ENCODE assay signal across 1 cellular context in genomic region chr4:37685726-37686372, GRCh38.
TF ChIP-seq lines count a peak whose summit lies in the region.

No MANE protein-coding gene starts in this region.

TF ChIP-seq in HepG2, 621 proteins besides CTCF, POLR2A, EP300 and RAD21 (continued from another document and continues in another):
- TF ChIP-seq STAT6 (CRISPR knock-in tag; IDR thresholded peaks at IDR 0.05; ENCODE audit: borderline replicate concordance) (no peak), KLF13 (CRISPR knock-in tag; IDR thresholded peaks at IDR 0.05) (no peak), THYN1 (CRISPR knock-in tag; IDR thresholded peaks at IDR 0.05; ENCODE audit: borderline replicate concordance, low read depth) (peak; percentile 83; the same call in 1 of the 2 replicates), GMEB1 (CRISPR knock-in tag; IDR thresholded peaks at IDR 0.05; ENCODE audit: borderline replicate concordance) (no peak), THAP8 (CRISPR knock-in tag; IDR thresholded peaks at IDR 0.05; ENCODE audit: borderline replicate concordance) (peak; percentile 52; the same call in 1 of the 2 replicates), RCOR2 (CRISPR knock-in tag; IDR thresholded peaks at IDR 0.05) (no peak), HMGA1 (CRISPR knock-in tag; conservative IDR thresholded peaks at IDR 0.05) (no peak), ZNF576 (CRISPR knock-in tag; IDR thresholded peaks at IDR 0.05) (no peak), SSRP1 (CRISPR knock-in tag; IDR thresholded peaks at IDR 0.05) (no peak), RNF2 (conservative IDR thresholded peaks at IDR 0.05; ENCODE audit: low read depth) (no peak; the same call in 1 of the 2 replicates), HOXA3 (CRISPR knock-in tag; IDR thresholded peaks at IDR 0.05) (no peak), BRD4 (CRISPR knock-in tag; IDR thresholded peaks at IDR 0.05) (peak; percentile 43; the same call in 1 of the 2 replicates), MTF2 (CRISPR knock-in tag; IDR thresholded peaks at IDR 0.05; ENCODE audit: borderline replicate concordance) (no peak), HMGXB3 (CRISPR knock-in tag; IDR thresholded peaks at IDR 0.05; ENCODE audit: borderline replicate concordance) (no peak), ZNF644 (CRISPR knock-in tag; IDR thresholded peaks at IDR 0.05; ENCODE audit: low read depth) (no peak), ZNF292 (CRISPR knock-in tag; IDR thresholded peaks at IDR 0.05; ENCODE audit: borderline replicate concordance, low read depth) (no peak), FOSL1 (CRISPR knock-in tag; IDR thresholded peaks at IDR 0.05; ENCODE audit: borderline replicate concordance) (no peak), TGIF2 (CRISPR knock-in tag; IDR thresholded peaks at IDR 0.05) (no peak), PBX3 (CRISPR knock-in tag; IDR thresholded peaks at IDR 0.05; ENCODE audit: borderline replicate concordance) (no peak), SKIL (CRISPR knock-in tag; IDR thresholded peaks at IDR 0.05; ENCODE audit: borderline replicate concordance) (no peak), ZSCAN25 (CRISPR knock-in tag; IDR thresholded peaks at IDR 0.05) (peak; percentile 55; the same call in 1 of the 2 replicates), ELF1 (CRISPR knock-in tag; IDR thresholded peaks at IDR 0.05) (no peak), ZNF598 (CRISPR knock-in tag; IDR thresholded peaks at IDR 0.05; ENCODE audit: borderline replicate concordance) (peak; percentile 11; the same call in 1 of the 2 replicates), ZNF678 (CRISPR knock-in tag; IDR thresholded peaks at IDR 0.05) (no peak), ZNF234 (CRISPR knock-in tag; conservative IDR thresholded peaks at IDR 0.05) (peak; percentile 81; the same call in 1 of the 2 replicates), HNF4A (CRISPR knock-in tag; IDR thresholded peaks at IDR 0.05) (no peak), TCF7 (IDR thresholded peaks at IDR 0.05; ENCODE audit: low read depth) (no peak), PAF1 (CRISPR knock-in tag; IDR thresholded peaks at IDR 0.05) (no peak), ZBTB42 (CRISPR knock-in tag; IDR thresholded peaks at IDR 0.05) (no peak), ZNF20 (CRISPR knock-in tag; IDR thresholded peaks at IDR 0.05) (no peak), KLF11 (CRISPR knock-in tag; IDR thresholded peaks at IDR 0.05) (no peak), E2F5 (CRISPR knock-in tag; conservative IDR thresholded peaks at IDR 0.05) (no peak), ZNF530 (CRISPR knock-in tag; IDR thresholded peaks at IDR 0.05; ENCODE audit: low read depth) (no peak), SMAD3 (CRISPR knock-in tag; IDR thresholded peaks at IDR 0.05) (no peak), ZNF660 (CRISPR knock-in tag; IDR thresholded peaks at IDR 0.05; ENCODE audit: borderline replicate concordance, low read depth) (no peak), ZNF34 (CRISPR knock-in tag; IDR thresholded peaks at IDR 0.05; ENCODE audit: borderline replicate concordance) (no peak), ZNF569 (CRISPR knock-in tag; IDR thresholded peaks at IDR 0.05; ENCODE audit: borderline replicate concordance) (no peak), FOXJ3 (CRISPR knock-in tag; IDR thresholded peaks at IDR 0.05; ENCODE audit: borderline replicate concordance) (no peak), ZFP36 (IDR thresholded peaks at IDR 0.05; ENCODE audit: borderline replicate concordance, low read depth, low read length, partially characterized antibody) (no peak), ZSCAN5A (CRISPR knock-in tag; IDR thresholded peaks at IDR 0.05; ENCODE audit: borderline replicate concordance) (0 out of 2 replicates have a peak, but pooled peaks have one; percentile 39), ZNF766 (CRISPR knock-in tag; IDR thresholded peaks at IDR 0.05; ENCODE audit: borderline replicate concordance) (peak; percentile 63; the same call in 1 of the 2 replicates), RFXAP (CRISPR knock-in tag; IDR thresholded peaks at IDR 0.05; ENCODE audit: borderline replicate concordance) (no peak), ZNF790 (CRISPR knock-in tag; IDR thresholded peaks at IDR 0.05; ENCODE audit: borderline replicate concordance) (0 out of 2 replicates have a peak, but pooled peaks have one; percentile 26), KAT8 (CRISPR knock-in tag; IDR thresholded peaks at IDR 0.05) (no peak; the same call in 1 of the 2 replicates), IKZF4 (CRISPR knock-in tag; IDR thresholded peaks at IDR 0.05; ENCODE audit: borderline replicate concordance, low read depth, not compliant biosample characterization) (peak; percentile 21), PITX1 (CRISPR knock-in tag; IDR thresholded peaks at IDR 0.05) (no peak; the same call in 1 of the 2 replicates), ZFP1 (CRISPR knock-in tag; IDR thresholded peaks at IDR 0.05) (no peak), ZNF639 (CRISPR knock-in tag; conservative IDR thresholded peaks at IDR 0.05) (no peak), MBD4 (IDR thresholded peaks at IDR 0.05; ENCODE audit: borderline replicate concordance, low read length) (no peak), ZSCAN29 (CRISPR knock-in tag; conservative IDR thresholded peaks at IDR 0.05) (no peak), PRMT3 (CRISPR knock-in tag; IDR thresholded peaks at IDR 0.05; ENCODE audit: borderline replicate concordance, low read depth) (no peak), NCOA5 (CRISPR knock-in tag; IDR thresholded peaks at IDR 0.05) (no peak)
